ENCODE assay signal across 23 cellular contexts in the genomic region with DNA sequence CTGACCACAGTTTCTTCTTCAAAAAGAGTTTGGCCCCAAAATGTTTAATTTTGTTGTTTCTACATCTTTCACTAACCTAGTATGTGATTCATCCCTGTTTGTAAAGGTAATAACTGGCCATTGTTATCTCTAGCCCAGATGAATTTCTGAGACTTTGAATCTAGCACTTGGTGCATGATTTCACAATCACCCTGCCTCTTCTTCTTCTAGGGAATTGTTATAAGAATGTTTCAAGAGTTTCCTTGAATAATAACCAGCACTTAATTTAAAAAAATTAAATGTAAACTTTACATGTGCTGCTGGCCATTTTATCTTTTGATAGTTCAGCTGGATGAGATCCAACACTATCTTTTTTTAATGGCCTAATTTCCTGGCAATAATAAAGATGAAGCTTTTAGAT. TPM values are rescaled to one million over a fixed set of nuclear protein-coding genes. Genes with fewer than 3 reads are reported as not detected.
"Had no signal": no experiment of that assay in that cellular context is flagged by ENCODE, and none has a peak within 500 bp of the region (broad histone marks: within the 10 kb centered on the region; RNA-seq: fewer than 3 reads in every experiment).

No MANE protein-coding gene starts in this region.

- H3K9me3 ChIP-seq: gastrocnemius medialis, left ventricle myocardium inferior, stomach, testis, upper lobe of left lung had no signal

- H3K4me1 ChIP-seq: gastrocnemius medialis, left ventricle myocardium inferior, stomach, testis, upper lobe of left lung had no signal

- H3K27me3 ChIP-seq: stomach, testis, upper lobe of left lung had no signal

- ATAC-seq: activated naive CD4-positive, alpha-beta T cell treated with anti-CD3 and anti-CD28 coated beads, Interleukin-2, amount 50 U/mL, for 72 hours; effector memory CD8-positive, alpha-beta T cell; gastrocnemius medialis; right cardiac atrium; T-helper 17 cell had no signal

- DNase-seq: activated CD4-positive, alpha-beta T cell treated with anti-CD3 and anti-CD28 coated beads, Interleukin-2, amount 50 U/mL, for 48 hours; activated gamma-delta T cell treated with Interleukin-2 at 50 U/mL for 16 hours; amniotic stem cell; effector memory CD8-positive, alpha-beta T cell; gastrocnemius medialis; head of caudate nucleus; kidney glomerular epithelial cell; left ventricle myocardium inferior; right cardiac atrium; stimulated activated CD4-positive, alpha-beta T cell treated with anti-CD3 and anti-CD28 coated beads, Interleukin-4, amount 100 ng/mL, for 1 hour; stomach; T-helper 17 cell; testis; upper lobe of left lung had no signal

- H3K4me3 ChIP-seq: gastrocnemius medialis, left ventricle myocardium inferior, smooth muscle cell, stomach, testis, upper lobe of left lung had no signal

- H3K36me3 ChIP-seq: gastrocnemius medialis, left ventricle myocardium inferior, stomach, upper lobe of left lung had no signal

- H3K27ac ChIP-seq: epithelial cell of prostate, gastrocnemius medialis, left ventricle myocardium inferior, stomach, testis, upper lobe of left lung had no signal

- H3K4me2 ChIP-seq: smooth muscle cell had no signal

RNA-seq across cellular contexts. Expression of a gene that starts 31.7 kb away (rescaled TPM):
- total RNA-seq: cardiac septum, dermis microvascular lymphatic vessel endothelial cell, gastrocnemius medialis, mononuclear cell, neural crest cell, omental fat pad, progenitor cell of endocrine pancreas, right cardiac atrium, smooth muscle cell, stomach, T-helper 17 cell had no signal
- polyA plus RNA-seq: right cardiac atrium, smooth muscle cell had no signal
